Comparison of ENCODE assay signal across 8 cellular contexts in genomic region chr16:2753523-2754020, GRCh38. TPM values are rescaled to one million over a fixed set of nuclear protein-coding genes. Genes with fewer than 3 reads are reported as not detected.
DNase-seq lines count a peak whose midpoint lies in the region; ATAC-seq and TF ChIP-seq lines count a peak whose summit lies in the region.

No MANE protein-coding gene starts in this region.

- CTCF ChIA-PET in activated CD4-positive, alpha-beta memory T cell treated with anti-CD3 and anti-CD28 coated beads for 36 hours (lab: Charles Lee): interaction anchor here (0.9 to 1.6 kb wide), 2 partner anchors 86 to 114 kb away, joined by 3 to 5 read pairs; no protein-coding TSS in a partner anchor

- H3K36me3 Mint-ChIP-seq in activated CD4-positive, alpha-beta memory T cell treated with anti-CD3 and anti-CD28 coated beads for 36 hours: peaks cover 59% of the 10 kb centered on the region

- H3K9ac ChIP-seq in skeletal muscle satellite cell (ENCODE audit: low read depth, low read length): peak overlapping the region; percentile 95

- no peaks in the 10 kb centered on the region for H3K27me3 Mint-ChIP-seq in activated CD4-positive, alpha-beta memory T cell treated with anti-CD3 and anti-CD28 coated beads for 36 hours

- ATAC-seq in GM19023 (IDR thresholded peaks at IDR 0.05; ENCODE audit: unreplicated experiment) (no peak), GM19467 (IDR thresholded peaks at IDR 0.05; ENCODE audit: unreplicated experiment) (no peak)

- peak overlapping the region; percentile 86 for H3K27ac Mint-ChIP-seq in activated CD4-positive, alpha-beta memory T cell treated with anti-CD3 and anti-CD28 coated beads for 36 hours

- H3K9me3 Mint-ChIP-seq in activated CD4-positive, alpha-beta memory T cell treated with anti-CD3 and anti-CD28 coated beads for 36 hours: no peaks in the 10 kb centered on the region

- no peaks in the 10 kb centered on the region for H3K9me3 ChIP-seq in right atrium auricular region
- H3K9me3 ChIP-seq in skeletal muscle satellite cell (replicated peaks; ENCODE audit: low read length): no peaks in the 10 kb centered on the region

- H3K4me1 Mint-ChIP-seq in activated CD4-positive, alpha-beta memory T cell treated with anti-CD3 and anti-CD28 coated beads for 36 hours (ENCODE audit: low read depth): peaks cover 50% of the 10 kb centered on the region

- DNase-seq in HFF-Myc (ENCODE audit: extremely low read depth, low read depth): no peak
- DNase-seq in activated CD4-positive, alpha-beta memory T cell treated with anti-CD3 and anti-CD28 coated beads for 36 hours: no peak
- no peak for DNase-seq in right atrium auricular region (ENCODE audit: low spot score)
- DNase-seq in NCI-H526 (lab: John Stamatoyannopoulos, UW): no peak
- no peak for DNase-seq in stimulated activated CD4-positive, alpha-beta T cell treated with anti-CD3 and anti-CD28 coated beads, Interleukin-4, amount 100 ng/mL, for 1 hour

- H3K4me3 ChIP-seq in HFF-Myc (replicated peaks; ENCODE audit: low read depth, low read length) (peak overlapping the region; percentile 91), right atrium auricular region (peak overlapping the region; percentile 75 to 98), skeletal muscle satellite cell (ENCODE audit: low read length) (peak overlapping the region; percentile 86)

- H3K36me3 ChIP-seq in right atrium auricular region (peaks cover 19% of the 10 kb centered on the region), skeletal muscle satellite cell (ENCODE audit: insufficient read depth, low read length) (peaks cover 29% of the 10 kb centered on the region)

- TF ChIP-seq CTCF in HFF-Myc (IDR thresholded peaks at IDR 0.05; ENCODE audit: low read depth, low read length, missing control alignments) (no peak), right atrium auricular region (IDR thresholded peaks at IDR 0.05) (no peak)

- H3K4me1 ChIP-seq in right atrium auricular region (peaks cover 0 to 48% of the 10 kb centered on the region in 2 donors), skeletal muscle satellite cell (ENCODE audit: control insufficient read depth, insufficient read depth, low read length) (peaks cover 27% of the 10 kb centered on the region)

- intact Hi-C loops in activated CD4-positive, alpha-beta memory T cell treated with anti-CD3 and anti-CD28 coated beads for 36 hours (cut with micrococcal nuclease): loop anchor here (2.0 kb wide), 1 partner anchor 115 kb away; no protein-coding TSS in a partner anchor

- H3K4me2 ChIP-seq in skeletal muscle satellite cell (ENCODE audit: low read length): peak overlapping the region; percentile 94

- POLR2A ChIA-PET in activated CD4-positive, alpha-beta memory T cell treated with anti-CD3 and anti-CD28 coated beads for 36 hours (lab: Charles Lee): interaction anchor here (0.7 to 2.5 kb wide), 9 partner anchors 10 to 150 kb away, joined by 3 to 19 read pairs (median 5); partner anchors contain the start of gene ELOB

- peak overlapping the region; percentile 96 to 100 for H3K27ac ChIP-seq in right atrium auricular region

- peak overlapping the region; percentile 96 for H3K4me3 Mint-ChIP-seq in activated CD4-positive, alpha-beta memory T cell treated with anti-CD3 and anti-CD28 coated beads for 36 hours

- no peaks in the 10 kb centered on the region for H3K27me3 ChIP-seq in right atrium auricular region
- H3K27me3 ChIP-seq in skeletal muscle satellite cell (ENCODE audit: control insufficient read depth, insufficient read depth, low read length): no peaks in the 10 kb centered on the region

RNA-seq across cellular contexts. Expression of gene SRRM2, which starts 1.1 kb away (rescaled TPM):
- total RNA-seq in activated CD4-positive, alpha-beta memory T cell treated with anti-CD3 and anti-CD28 coated beads for 36 hours: 100 to 1,000 TPM; 483 to 526 TPM
- 100 to 1,000 TPM; 118 to 174 TPM for total RNA-seq in right atrium auricular region
- total RNA-seq in skeletal muscle satellite cell (2012; rRNA removed): 50.2 and 53.7 TPM in 2 replicates

RNA-seq across cellular contexts. Expression of gene ELOB, which starts 23.5 kb away (rescaled TPM):
- 100 to 1,000 TPM; 165 to 175 TPM for total RNA-seq in activated CD4-positive, alpha-beta memory T cell treated with anti-CD3 and anti-CD28 coated beads for 36 hours
- 100 to 1,000 TPM; 408 to 856 TPM for total RNA-seq in right atrium auricular region
- total RNA-seq in skeletal muscle satellite cell (2012; rRNA removed): 303 and 418 TPM in 2 replicates

RNA-seq across cellular contexts. Expression of gene PRSS27, which starts 33.5 kb away (rescaled TPM):
- 1 to 10 TPM; 1.6 to 2.4 TPM for total RNA-seq in activated CD4-positive, alpha-beta memory T cell treated with anti-CD3 and anti-CD28 coated beads for 36 hours
- under 1 TPM in 1 of 2 donors, not detected in 1; 0.51 TPM for total RNA-seq in right atrium auricular region
- 0.44 and 0.51 TPM in 2 replicates for total RNA-seq in skeletal muscle satellite cell (2012; rRNA removed)

RNA-seq across cellular contexts. Expression of gene PRSS33, which starts 33.8 kb away (rescaled TPM):
- total RNA-seq in activated CD4-positive, alpha-beta memory T cell treated with anti-CD3 and anti-CD28 coated beads for 36 hours: not detected
- not detected for total RNA-seq in right atrium auricular region
- not detected in 2 replicates for total RNA-seq in skeletal muscle satellite cell (2012; rRNA removed)

RNA-seq across cellular contexts. Expression of gene PRSS41, which starts 44.7 kb away (rescaled TPM):
- total RNA-seq in activated CD4-positive, alpha-beta memory T cell treated with anti-CD3 and anti-CD28 coated beads for 36 hours: not detected
- not detected for total RNA-seq in right atrium auricular region
- total RNA-seq in skeletal muscle satellite cell (2012; rRNA removed): not detected in 2 replicates
